Comparison of ENCODE assay signal across 8 cellular contexts in the genomic region with DNA sequence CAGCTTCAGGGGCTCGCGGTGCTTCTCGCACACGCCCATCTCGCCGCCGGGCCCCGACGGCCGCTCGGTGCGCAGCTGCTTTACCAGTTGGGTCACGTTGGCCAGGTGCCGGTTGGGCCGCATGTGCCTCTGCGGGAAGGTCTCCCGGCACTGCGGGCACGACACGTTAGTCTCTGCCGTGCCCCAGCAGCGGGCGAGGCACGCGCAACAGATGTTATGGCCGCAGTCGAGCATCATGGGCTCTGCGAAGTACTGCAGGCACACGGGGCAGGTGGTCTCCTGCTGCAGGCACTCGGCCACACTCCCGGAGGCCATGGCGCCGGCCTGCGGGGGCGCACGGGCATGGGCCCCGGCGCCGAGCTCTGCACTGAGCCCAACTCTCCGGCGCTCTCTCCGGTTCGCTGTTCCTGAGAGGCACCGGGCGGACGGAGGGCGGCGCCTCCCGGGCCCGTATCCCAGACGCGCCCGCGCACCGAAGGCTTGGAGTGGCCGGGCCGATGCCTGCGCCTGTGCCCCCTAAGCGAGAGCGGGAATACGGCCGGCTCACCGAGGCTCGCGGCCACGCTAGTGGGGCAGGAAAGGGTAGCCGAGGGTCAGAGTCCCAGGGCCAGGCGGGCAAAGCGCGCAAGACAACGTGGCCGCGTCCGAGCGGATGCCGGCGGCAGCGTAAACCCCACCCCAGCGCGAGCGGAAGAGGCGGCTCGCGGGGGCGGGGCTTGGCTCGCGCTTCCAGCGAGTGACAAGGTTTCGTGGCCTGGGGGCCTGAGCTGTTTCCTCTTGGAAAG. TPM values are rescaled to one million over a fixed set of nuclear protein-coding genes. Genes with fewer than 3 reads are reported as not detected.
A peak's percentile ranks its signal among the peaks of the same experiment; 100 is the strongest.
DNase-seq lines count a peak whose midpoint lies in the region; ATAC-seq and TF ChIP-seq lines count a peak whose summit lies in the region.

A gene with protein sequence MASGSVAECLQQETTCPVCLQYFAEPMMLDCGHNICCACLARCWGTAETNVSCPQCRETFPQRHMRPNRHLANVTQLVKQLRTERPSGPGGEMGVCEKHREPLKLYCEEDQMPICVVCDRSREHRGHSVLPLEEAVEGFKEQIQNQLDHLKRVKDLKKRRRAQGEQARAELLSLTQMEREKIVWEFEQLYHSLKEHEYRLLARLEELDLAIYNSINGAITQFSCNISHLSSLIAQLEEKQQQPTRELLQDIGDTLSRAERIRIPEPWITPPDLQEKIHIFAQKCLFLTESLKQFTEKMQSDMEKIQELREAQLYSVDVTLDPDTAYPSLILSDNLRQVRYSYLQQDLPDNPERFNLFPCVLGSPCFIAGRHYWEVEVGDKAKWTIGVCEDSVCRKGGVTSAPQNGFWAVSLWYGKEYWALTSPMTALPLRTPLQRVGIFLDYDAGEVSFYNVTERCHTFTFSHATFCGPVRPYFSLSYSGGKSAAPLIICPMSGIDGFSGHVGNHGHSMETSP (minus strand): TSS at position 668 of the 785 bp plus-strand sequence. CDS start 353 bp downstream, at position 315.

- H3K27ac ChIP-seq in C4-2B, result peak within 1 kb of the TSS; percentile 99
- H3K27ac ChIP-seq in ectodermal cell (ENCODE audit: insufficient read depth, low read depth, low read length, poor library complexity, severe bottlenecking), result peak within 1 kb of the TSS; percentile 77
- peak within 1 kb of the TSS; percentile 98 for H3K27ac ChIP-seq in lower lobe of right lung

- H3K36me3 ChIP-seq in ectodermal cell (ENCODE audit: control insufficient read depth, insufficient read depth, low read length), result peaks cover 19% of the 10 kb centered on the region
- peaks cover 36% of the 10 kb centered on the region for H3K36me3 ChIP-seq in lower lobe of right lung

- H3K9me3 ChIP-seq in ectodermal cell (ENCODE audit: control insufficient read depth, low read length), result no peaks in the 10 kb centered on the region
- no peaks in the 10 kb centered on the region for H3K9me3 ChIP-seq in lower lobe of right lung

- no peaks in the 10 kb centered on the region for H3K27me3 Mint-ChIP-seq in activated CD4-positive, alpha-beta memory T cell treated with anti-CD3 and anti-CD28 coated beads for 36 hours

- peak; percentile 89 for ATAC-seq in HG03432 (IDR thresholded peaks at IDR 0.05; ENCODE audit: unreplicated experiment)
- ATAC-seq in lower lobe of right lung, result peak; percentile 97

- peaks cover 38% of the 10 kb centered on the region for H3K4me1 Mint-ChIP-seq in activated CD4-positive, alpha-beta memory T cell treated with anti-CD3 and anti-CD28 coated beads for 36 hours (ENCODE audit: low read depth)

- no peak for TF ChIP-seq CTCF in C4-2B (conservative IDR thresholded peaks at IDR 0.05)
- TF ChIP-seq CTCF in lower lobe of right lung (IDR thresholded peaks at IDR 0.05), result no peak

- 0% methylated on average over 89 of the region's 89 CpGs for WGBS in ectodermal cell, 2 experiments

- peak within 1 kb of the TSS; percentile 94 for H3K4me3 Mint-ChIP-seq in activated CD4-positive, alpha-beta memory T cell treated with anti-CD3 and anti-CD28 coated beads for 36 hours

- POLR2A ChIA-PET in activated CD4-positive, alpha-beta memory T cell treated with anti-CD3 and anti-CD28 coated beads for 36 hours (lab: Charles Lee), result interaction anchor here (0.6 to 3.3 kb wide), 17 partner anchors 10 to 1031 kb away, joined by 3 to 24 read pairs (median 5); a partner anchor contains a TSS

- H3K4me1 ChIP-seq in ectodermal cell (ENCODE audit: control insufficient read depth, insufficient read depth, low read length) (peaks cover 6% of the 10 kb centered on the region), lower lobe of right lung (peaks cover 36% of the 10 kb centered on the region)

- DNase-seq in GM19238 (ENCODE audit: insufficient read length, low spot score) (peak; percentile 79), NCI-H69 (lab: John Stamatoyannopoulos, UW) (peak; percentile 97), lower lobe of right lung (peak; percentile 94)
- DNase-seq in activated CD4-positive, alpha-beta memory T cell treated with anti-CD3 and anti-CD28 coated beads for 36 hours, result peak; percentile 87
- peak; percentile 58 to 79 (median 74) for DNase-seq in stimulated activated CD4-positive, alpha-beta T cell treated with anti-CD3 and anti-CD28 coated beads, TNF-alpha, amount 100 ng/mL, for 4 hours (ENCODE audit: low read depth in 3 of 3)

- H3K9me3 Mint-ChIP-seq in activated CD4-positive, alpha-beta memory T cell treated with anti-CD3 and anti-CD28 coated beads for 36 hours, result no peaks in the 10 kb centered on the region

- CTCF ChIA-PET in activated CD4-positive, alpha-beta memory T cell treated with anti-CD3 and anti-CD28 coated beads for 36 hours (lab: Charles Lee), result interaction anchor here (0.6 to 3.1 kb wide), 9 partner anchors 17 to 1450 kb away, joined by 3 to 24 read pairs (median 4); no protein-coding TSS in a partner anchor

- intact Hi-C loops in activated CD4-positive, alpha-beta memory T cell treated with anti-CD3 and anti-CD28 coated beads for 36 hours (cut with micrococcal nuclease), result loop anchor here (1.0 to 5.0 kb wide), 2 partner anchors 18 to 86 kb away; no protein-coding TSS in a partner anchor
- intact Hi-C loops in lower lobe of right lung (cut with DNase I), result no loop called here

- peaks cover 39% of the 10 kb centered on the region for H3K36me3 Mint-ChIP-seq in activated CD4-positive, alpha-beta memory T cell treated with anti-CD3 and anti-CD28 coated beads for 36 hours

- H3K27me3 ChIP-seq in ectodermal cell (ENCODE audit: control insufficient read depth, insufficient read depth, low read length, poor library complexity, severe bottlenecking) (no peaks in the 10 kb centered on the region), lower lobe of right lung (ENCODE audit: low read depth) (no peaks in the 10 kb centered on the region)

- peak within 1 kb of the TSS; percentile 90 for H3K4me3 ChIP-seq in ectodermal cell (ENCODE audit: insufficient read depth, low read depth, low read length)
- peak within 1 kb of the TSS; percentile 93 for H3K4me3 ChIP-seq in lower lobe of right lung

- H3K27ac Mint-ChIP-seq in activated CD4-positive, alpha-beta memory T cell treated with anti-CD3 and anti-CD28 coated beads for 36 hours, result peak within 1 kb of the TSS; percentile 94

RNA-seq across cellular contexts. Expression of the gene that starts here (rescaled TPM):
- 10 to 100 TPM; 49.7 to 54.6 TPM for total RNA-seq in activated CD4-positive, alpha-beta memory T cell treated with anti-CD3 and anti-CD28 coated beads for 36 hours
- polyA plus RNA-seq in ectodermal cell (2013, experiment 1 of 4), result 66.1 TPM
- 64.5 TPM for polyA plus RNA-seq in ectodermal cell (2013, experiment 2 of 4)
- 49.7 TPM for polyA plus RNA-seq in ectodermal cell (2013, experiment 3 of 4)
- 55.0 TPM for polyA plus RNA-seq in ectodermal cell (2013, experiment 4 of 4)
- total RNA-seq in lower lobe of right lung, result 46.6 TPM

Comparison
In these comparisons a context has a peak if more than half of its experiments do, and no peak if none do; other contexts are left out.
1. Peak in every context shown above with its lines: DNase-seq, ATAC-seq, H3K4me3 ChIP-seq and H3K27ac ChIP-seq.